Comparison of ENCODE assay signal across 11 cellular contexts in the genomic region with DNA sequence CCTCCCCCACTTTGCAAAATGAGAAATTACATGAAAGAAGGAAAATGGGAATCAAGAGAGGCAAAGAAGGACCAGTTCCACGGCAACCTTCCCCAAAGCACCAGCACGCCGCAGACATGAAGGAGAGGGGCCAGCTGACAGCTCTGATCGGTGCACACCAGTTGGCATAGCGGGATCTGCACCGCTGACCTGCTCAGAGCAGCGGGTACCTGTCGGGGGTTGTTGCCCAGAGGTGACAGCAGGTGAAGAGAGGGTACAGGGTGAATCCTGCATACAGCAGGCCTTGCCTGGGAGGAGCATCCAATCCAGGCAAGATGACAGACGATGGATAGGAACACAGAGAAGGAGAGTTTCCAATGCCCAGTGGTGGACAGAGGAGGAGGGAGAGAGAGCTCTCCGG. TPM values are rescaled to one million over a fixed set of nuclear protein-coding genes. Genes with fewer than 3 reads are reported as not detected.
DNase-seq lines count a peak whose midpoint lies in the region; ATAC-seq and TF ChIP-seq lines count a peak whose summit lies in the region.
"Had no signal": no experiment of that assay in that cellular context is flagged by ENCODE, and none has a peak within 500 bp of the region (broad histone marks: within the 10 kb centered on the region; RNA-seq: fewer than 3 reads in every experiment).

No MANE protein-coding gene starts in this region.

- CTCF ChIA-PET in CD4-positive, alpha-beta memory T cell (lab: Charles Lee; ENCODE audit: partially characterized antibody): no interaction called here

- no peak overlapping the region for H3K4me3 ChIP-seq in CD4-positive, alpha-beta memory T cell (ENCODE audit: low read length in 2 of 2)
- H3K4me3 ChIP-seq in WI38 (ENCODE audit: low read depth, low read length) (peak overlapping the region; percentile 41), right atrium auricular region (peak overlapping the region in 1 of 2 donors; percentile 27), skin epidermis (no peak overlapping the region)

- TF ChIP-seq CTCF in WI38 (IDR thresholded peaks at IDR 0.05; ENCODE audit: low read depth, low read length): no peak
- no peak for TF ChIP-seq CTCF in right atrium auricular region (IDR thresholded peaks at IDR 0.05)

- ATAC-seq in HG03521 (IDR thresholded peaks at IDR 0.05; ENCODE audit: unreplicated experiment): no peak
- ATAC-seq: foreskin keratinocyte had no signal

- H3K36me3 ChIP-seq in CD4-positive, alpha-beta memory T cell (ENCODE audit: insufficient read depth, low read length): no peaks in the 10 kb centered on the region
- no peaks in the 10 kb centered on the region for H3K36me3 ChIP-seq in right atrium auricular region

- peak overlapping the region in 4 of 7 donors; percentile 27 to 70 (median 40) for H3K27ac Mint-ChIP-seq in CD4-positive, alpha-beta memory T cell

- peak overlapping the region in 7 of 8 donors; percentile 15 to 78 (median 54) for H3K4me3 Mint-ChIP-seq in CD4-positive, alpha-beta memory T cell

- no peak overlapping the region for H3K27ac ChIP-seq in CD4-positive, alpha-beta memory T cell (ENCODE audit: low read depth, low read length)
- H3K27ac ChIP-seq in right atrium auricular region (peak overlapping the region; percentile 90 to 97), skin epidermis (peak overlapping the region in 20 of 21 experiments; percentile 18 to 93 (median 79))
- H3K27ac ChIP-seq: foreskin keratinocyte, KMS-11 had no signal

- POLR2A ChIA-PET in CD4-positive, alpha-beta memory T cell (lab: Charles Lee; ENCODE audit: partially characterized antibody): no interaction called here

- peaks cover 6 to 21% (median 14%) of the 10 kb centered on the region in 4 donors for H3K4me1 Mint-ChIP-seq in CD4-positive, alpha-beta memory T cell

- peaks cover 12% of the 10 kb centered on the region for H3K4me1 ChIP-seq in CD4-positive, alpha-beta memory T cell (ENCODE audit: insufficient read depth, low read length)
- peaks cover 0 to 88% of the 10 kb centered on the region in 2 donors for H3K4me1 ChIP-seq in right atrium auricular region

- intact Hi-C loops in CD4-positive, alpha-beta memory T cell (cut with micrococcal nuclease): no loop called here

- H3K27me3 Mint-ChIP-seq in CD4-positive, alpha-beta memory T cell: peaks cover 8 to 11% of the 10 kb centered on the region in 2 donors

- DNase-seq in CD4-positive, alpha-beta memory T cell: no peak
- DNase-seq in right atrium auricular region (ENCODE audit: low spot score) (no peak), amniotic stem cell (lab: John Stamatoyannopoulos, UW) (no peak), NCI-H1105 treated with DMSO at 0.1 percent for 48 hours (lab: John Stamatoyannopoulos, UW) (no peak), GDM1 (lab: John Stamatoyannopoulos, UW) (no peak)
- DNase-seq: foreskin keratinocyte, NCI-H774 had no signal

- H3K9me3 ChIP-seq in CD4-positive, alpha-beta memory T cell (ENCODE audit: control insufficient read depth in 1 of 2, low read length in 2 of 2): no peaks in the 10 kb centered on the region
- H3K9me3 ChIP-seq in right atrium auricular region: no peaks in the 10 kb centered on the region

- peaks cover 4% of the 10 kb centered on the region for H3K27me3 ChIP-seq in CD4-positive, alpha-beta memory T cell (ENCODE audit: insufficient read depth, low read length)
- H3K27me3 ChIP-seq in right atrium auricular region: no peaks in the 10 kb centered on the region

- no peaks in the 10 kb centered on the region for H3K9me3 Mint-ChIP-seq in CD4-positive, alpha-beta memory T cell

- H3K36me3 Mint-ChIP-seq in CD4-positive, alpha-beta memory T cell: no peaks in the 10 kb centered on the region

RNA-seq across cellular contexts. Expression of a gene that starts 24.1 kb away (rescaled TPM):
- under 1 TPM in 1 of 2 experiments, not detected in 1; 0.28 TPM for total RNA-seq in CD4-positive, alpha-beta memory T cell
- not detected for polyA plus RNA-seq in CD4-positive, alpha-beta memory T cell
- total RNA-seq in right atrium auricular region: 1 to 10 TPM in 1 of 2 donors, under 1 TPM in 1; 0.83 to 1.1 TPM
- polyA plus RNA-seq: foreskin keratinocyte had no signal

RNA-seq across cellular contexts. Expression of a gene that starts 38.3 kb away (rescaled TPM):
- total RNA-seq in CD4-positive, alpha-beta memory T cell: 100 to 1,000 TPM; 181 to 183 TPM
- 10 to 100 TPM; 35.4 to 55.1 TPM for polyA plus RNA-seq in CD4-positive, alpha-beta memory T cell
- total RNA-seq in right atrium auricular region: 10 to 100 TPM; 15.4 to 18.1 TPM

RNA-seq across cellular contexts. Expression of a gene that starts 46.3 kb away (rescaled TPM):
- total RNA-seq in CD4-positive, alpha-beta memory T cell: 1 to 10 TPM; 5.9 to 6.0 TPM
- polyA plus RNA-seq in CD4-positive, alpha-beta memory T cell: under 1 TPM in 1 of 2 donors, not detected in 1; 0.22 TPM
- total RNA-seq in right atrium auricular region: 100 to 1,000 TPM in 1 of 2 donors, 10 to 100 TPM in 1; 99.1 to 158 TPM

Comparison
In these comparisons a context has a peak if more than half of its experiments do, and no peak if none do; other contexts are left out.
1. RNA of a gene that starts 38.3 kb away (total RNA-seq): 181 to 183 TPM in CD4-positive, alpha-beta memory T cell; 15.4 to 18.1 TPM in right atrium auricular region; every median in the first group is over 4 times any median in the second.
2. RNA of a gene that starts 46.3 kb away (total RNA-seq): 99.1 to 158 TPM in right atrium auricular region; 5.9 to 6.0 TPM in CD4-positive, alpha-beta memory T cell; every median in the first group is over 10 times any median in the second.